1 cellular context compared by ENCODE assay signal in the genomic region with DNA sequence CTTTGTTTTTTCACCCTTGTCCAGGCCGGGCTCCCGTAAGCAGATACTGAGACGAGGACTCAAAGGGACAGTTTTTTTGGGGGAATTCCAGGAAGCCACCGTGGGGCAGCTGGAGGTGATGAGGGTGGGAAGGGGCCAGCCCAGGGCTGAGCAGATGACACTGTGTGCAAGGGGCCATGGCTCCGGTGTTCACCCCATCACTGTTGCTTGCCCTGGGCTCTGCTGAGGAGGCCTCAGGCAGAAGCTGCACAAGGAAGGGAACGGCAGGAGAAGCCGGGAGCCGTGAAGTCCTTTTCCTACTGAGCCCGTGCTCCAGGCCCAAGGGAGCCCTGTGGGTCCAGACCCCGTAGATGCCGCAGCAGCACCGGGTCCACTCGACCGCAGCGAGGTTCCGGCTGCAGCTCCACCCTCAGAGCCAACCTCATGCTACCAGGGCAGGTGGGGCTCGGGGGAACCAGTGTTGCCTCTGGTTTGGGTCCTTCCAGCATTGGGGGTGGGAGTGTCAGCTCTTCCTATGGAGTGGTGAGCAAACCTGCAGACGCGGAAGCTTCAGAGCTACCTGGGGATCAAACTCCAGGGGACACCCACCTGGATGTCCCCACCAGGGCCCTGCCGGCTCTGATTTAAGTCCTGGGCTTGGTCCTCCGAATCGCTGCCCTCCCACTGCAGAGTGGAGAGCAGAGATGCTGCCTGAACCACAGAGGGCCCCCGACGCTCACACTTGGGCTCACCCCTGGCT.
TF ChIP-seq lines count a peak whose summit lies in the region.

No MANE protein-coding gene starts in this region.

TF ChIP-seq in HepG2, 621 proteins besides CTCF, POLR2A, EP300 and RAD21:
- TF ChIP-seq HIVEP1 (CRISPR knock-in tag; IDR thresholded peaks at IDR 0.05) (no peak), ZHX2 (IDR thresholded peaks at IDR 0.05; ENCODE audit: low read depth) (no peak), ZHX2 (CRISPR knock-in tag; IDR thresholded peaks at IDR 0.05; ENCODE audit: borderline replicate concordance) (no peak), ZNF382 (CRISPR knock-in tag; IDR thresholded peaks at IDR 0.05; ENCODE audit: borderline replicate concordance) (no peak), ZNF713 (CRISPR knock-in tag; IDR thresholded peaks at IDR 0.05) (no peak), ZNF280B (CRISPR knock-in tag; IDR thresholded peaks at IDR 0.05; ENCODE audit: borderline replicate concordance) (no peak), IRX3 (CRISPR knock-in tag; IDR thresholded peaks at IDR 0.05; ENCODE audit: borderline replicate concordance, low read depth) (no peak), TEAD3 (CRISPR knock-in tag; optimal IDR thresholded peaks at IDR 0.05; ENCODE audit: borderline replicate concordance) (no peak), FOXK1 (CRISPR knock-in tag; IDR thresholded peaks at IDR 0.05; ENCODE audit: borderline replicate concordance, low read depth) (no peak), ZNF253 (CRISPR knock-in tag; IDR thresholded peaks at IDR 0.05; ENCODE audit: borderline replicate concordance) (no peak), ATF1 (CRISPR knock-in tag; IDR thresholded peaks at IDR 0.05) (no peak), IRF2 (CRISPR knock-in tag; IDR thresholded peaks at IDR 0.05) (no peak), ZNF460 (CRISPR knock-in tag; IDR thresholded peaks at IDR 0.05; ENCODE audit: borderline replicate concordance) (no peak), MAZ (IDR thresholded peaks at IDR 0.05; ENCODE audit: borderline replicate concordance, low read depth, low read length) (no peak), MAZ (CRISPR knock-in tag; IDR thresholded peaks at IDR 0.05; ENCODE audit: low read depth) (no peak), CBX5 (CRISPR knock-in tag; IDR thresholded peaks at IDR 0.05; ENCODE audit: borderline replicate concordance) (no peak), TERF1 (CRISPR knock-in tag; IDR thresholded peaks at IDR 0.05) (no peak), RORA (CRISPR knock-in tag; IDR thresholded peaks at IDR 0.05) (no peak), ARNT (IDR thresholded peaks at IDR 0.05) (no peak), TBX2 (CRISPR knock-in tag; IDR thresholded peaks at IDR 0.05; ENCODE audit: borderline replicate concordance) (no peak)
- TF ChIP-seq, protein P1, sequence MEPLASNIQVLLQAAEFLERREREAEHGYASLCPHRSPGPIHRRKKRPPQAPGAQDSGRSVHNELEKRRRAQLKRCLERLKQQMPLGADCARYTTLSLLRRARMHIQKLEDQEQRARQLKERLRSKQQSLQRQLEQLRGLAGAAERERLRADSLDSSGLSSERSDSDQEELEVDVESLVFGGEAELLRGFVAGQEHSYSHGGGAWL (CRISPR knock-in tag; IDR thresholded peaks at IDR 0.05), result no peak
